ENCODE assay signal across 12 cellular contexts in the genomic region with DNA sequence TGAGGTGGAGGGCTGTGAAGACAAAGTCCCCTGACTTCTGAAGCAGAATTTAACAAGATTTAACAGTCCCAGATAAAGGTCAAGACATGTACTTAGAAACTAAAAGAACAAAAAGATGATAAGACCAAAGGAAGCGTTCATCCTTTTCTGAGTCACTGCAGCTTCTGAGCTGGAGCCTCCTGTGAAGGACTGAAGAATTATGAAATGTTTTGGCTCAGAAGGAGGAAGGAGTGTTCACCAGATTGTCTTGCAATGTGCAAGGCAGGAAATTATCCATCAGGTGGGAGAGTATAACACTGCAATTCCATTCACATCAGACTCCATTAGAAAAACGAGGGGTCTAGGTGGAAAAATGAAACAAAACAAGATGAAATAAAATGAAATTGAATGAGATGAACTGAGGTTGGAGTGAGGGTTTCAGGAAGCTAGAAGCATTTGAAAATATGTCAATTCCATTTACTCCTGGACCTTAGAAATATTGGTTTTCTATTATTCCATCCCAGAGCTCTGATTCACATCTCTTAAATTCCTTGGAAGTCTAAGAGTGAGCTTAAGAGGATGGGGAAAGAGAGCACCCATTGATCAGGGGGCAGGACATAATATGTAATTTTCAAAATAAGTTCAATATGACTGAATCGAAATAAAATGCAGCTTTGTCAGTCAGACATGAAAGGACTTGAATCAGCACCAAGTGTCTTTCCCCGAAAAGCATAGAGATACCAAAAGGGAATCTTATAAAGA.
DNase-seq lines count a peak whose midpoint lies in the region; ATAC-seq and TF ChIP-seq lines count a peak whose summit lies in the region.
"Had no signal": no experiment of that assay in that cellular context is flagged by ENCODE, and none has a peak within 500 bp of the region (broad histone marks: within the 10 kb centered on the region; RNA-seq: fewer than 3 reads in every experiment).

No MANE protein-coding gene starts in this region.

- H3K36me3 ChIP-seq in OCI-LY7 (ENCODE audit: insufficient read depth, low read length): no peaks in the 10 kb centered on the region
- H3K36me3 ChIP-seq: adrenal gland had no signal

- no peaks in the 10 kb centered on the region for H3K9me2 ChIP-seq in OCI-LY7 (ENCODE audit: insufficient read depth, low read length)

- no peaks in the 10 kb centered on the region for H3K79me2 ChIP-seq in OCI-LY7 (ENCODE audit: insufficient read depth, low read depth, low read length)

- H3K4me2 ChIP-seq in OCI-LY7 (ENCODE audit: low read length): no peak overlapping the region

- BruUV-seq in OCI-LY7 (replicated peaks; lab: Mats Ljungman, UMichigan): no TSS peak

- H4K20me1 ChIP-seq in OCI-LY7 (ENCODE audit: insufficient read depth, low read length): no peaks in the 10 kb centered on the region

- peak; percentile 62 for DNase-seq in GM04504 (ENCODE audit: low read depth)
- DNase-seq in OCI-M1 (lab: John Stamatoyannopoulos, UW): peak; percentile 8
- DNase-seq in fibroblast of gingiva (ENCODE audit: low read depth): peak; percentile 67
- no peak for DNase-seq in omental fat pad (ENCODE audit: low spot score)
- no peak for DNase-seq in OCI-LY7 (ENCODE audit: low spot score)
- DNase-seq: activated CD8-positive, alpha-beta memory T cell treated with anti-CD3 and anti-CD28 coated beads, Interleukin-2, amount 50 U/mL, for 4 hours; NCI-H1694 treated with DMSO at 0.1 percent for 48 hours had no signal

- CTCF ChIA-PET in OCI-LY7 (lab: Charles Lee; ENCODE audit: unreplicated experiment): no interaction called here

- H3K4me1 ChIP-seq in OCI-LY7 (ENCODE audit: insufficient read depth, low read length, poor library complexity, severe bottlenecking): no peaks in the 10 kb centered on the region

- no peak overlapping the region for H3K4me3 ChIP-seq in OCI-LY7 (ENCODE audit: low read depth, low read length, poor library complexity, severe bottlenecking)
- H3K4me3 ChIP-seq: adrenal gland had no signal

- H3K27ac ChIP-seq in OCI-LY7 (ENCODE audit: low read depth, low read length, poor library complexity, severe bottlenecking): no peak overlapping the region

- intact Hi-C loops in OCI-LY7 (cut with micrococcal nuclease; ENCODE audit: unreplicated experiment): no loop called here

- no peak overlapping the region for H2AFZ ChIP-seq in OCI-LY7 (ENCODE audit: low read length)

- peak; percentile 88 for ATAC-seq in omental fat pad (ENCODE audit: low FRiP score)
- no peak for ATAC-seq in GM21786 (IDR thresholded peaks at IDR 0.05; ENCODE audit: unreplicated experiment)
- ATAC-seq in GM18511 (IDR thresholded peaks at IDR 0.05; ENCODE audit: unreplicated experiment): no peak
- no peak for ATAC-seq in HG03460 (IDR thresholded peaks at IDR 0.05; ENCODE audit: unreplicated experiment)
- ATAC-seq: stimulated activated effector memory CD8-positive, alpha-beta T cell treated with anti-CD3 and anti-CD28 coated beads, Interleukin-12 subunit alpha, Interleukin-12 subunit beta, amount 100 ng/mL, for 72 hours had no signal

- no peaks in the 10 kb centered on the region for H3K9me3 ChIP-seq in OCI-LY7 (ENCODE audit: low read length)
- H3K9me3 ChIP-seq: adrenal gland had no signal

- POLR2A ChIA-PET in OCI-LY7 (lab: Charles Lee): interaction anchor here (0.5 to 1.6 kb wide), 2 partner anchors 11 to 12 kb away, joined by 3 read pairs; no protein-coding TSS in a partner anchor

- no peak for TF ChIP-seq CTCF in omental fat pad (IDR thresholded peaks at IDR 0.05)
- TF ChIP-seq CTCF in OCI-LY7 (conservative IDR thresholded peaks at IDR 0.05; ENCODE audit: low read length): no peak

Comparison
In these comparisons a context has a peak if more than half of its experiments do, and no peak if none do; other contexts are left out.
1. DNase-seq: peak in GM04504 (single experiment), OCI-M1 (single experiment) and fibroblast of gingiva (single experiment); none in omental fat pad (single experiment) and OCI-LY7 (single experiment).